In the genomic region with DNA sequence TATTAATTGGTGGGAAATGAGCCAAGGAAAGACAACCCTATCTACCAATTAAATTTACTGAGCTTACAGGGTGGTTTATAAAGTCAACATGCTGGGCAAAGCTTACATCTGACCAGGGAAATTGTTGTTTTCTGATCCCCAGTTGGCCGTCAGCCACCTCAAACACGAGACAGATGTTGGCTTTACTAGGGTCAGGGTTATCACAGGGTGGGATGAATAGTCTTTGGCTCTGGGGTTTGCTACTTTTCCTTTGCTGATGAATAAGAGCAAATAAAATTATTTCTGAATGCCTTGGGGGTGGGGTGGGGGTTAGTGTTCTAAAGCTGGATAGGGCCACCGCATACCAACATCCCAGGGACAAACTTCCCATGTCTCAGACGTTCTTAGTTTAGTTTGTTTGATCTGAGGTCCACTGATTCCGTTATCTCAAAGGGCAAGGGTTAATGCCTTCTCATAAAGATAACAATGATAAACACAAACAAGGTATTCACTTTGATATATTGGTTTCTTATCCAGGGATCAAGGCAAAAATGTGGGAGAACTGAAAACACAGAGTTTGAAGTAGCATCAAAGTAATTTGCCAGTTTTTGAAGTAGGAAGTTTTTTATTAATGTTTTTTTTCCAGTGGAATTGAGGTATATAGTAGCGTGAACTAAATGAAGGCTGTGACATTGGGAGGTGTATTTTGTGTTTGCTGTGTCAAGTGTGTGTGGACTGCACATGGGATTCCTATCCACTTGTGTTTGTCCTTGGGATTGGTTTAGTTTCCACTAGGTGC, we compare ENCODE assay signal across 10 cellular contexts.
DNase-seq lines count a peak whose midpoint lies in the region; ATAC-seq and TF ChIP-seq lines count a peak whose summit lies in the region.
"Had no signal": no experiment of that assay in that cellular context is flagged by ENCODE, and none has a peak within 500 bp of the region (broad histone marks: within the 10 kb centered on the region; RNA-seq: fewer than 3 reads in every experiment).

No MANE protein-coding gene starts in this region.

- CTCF ChIA-PET in HEK293 (lab: Yijun Ruan, JAX), result interaction anchor here (0.7 to 1.3 kb wide), 3 partner anchors 37 to 1232 kb away, joined by 3 read pairs; no protein-coding TSS in a partner anchor

- no peak overlapping the region for H3K4me3 Mint-ChIP-seq in osteocyte (ENCODE audit: unreplicated experiment)
- H3K4me3 Mint-ChIP-seq: natural killer cell had no signal

- TF ChIP-seq CTCF in HEK293 (tag by site-specific recombination; IDR thresholded peaks at IDR 0.05), result 0 out of 2 replicates have a peak, but pooled peaks have one; percentile 26
- no peak for TF ChIP-seq CTCF in osteocyte (IDR thresholded peaks at IDR 0.05)
- TF ChIP-seq CTCF in gastrocnemius medialis (IDR thresholded peaks at IDR 0.05 in 4 of 5, conservative IDR thresholded peaks at IDR 0.05 in 1 of 5), result no peak

- peak overlapping the region; percentile 94 for H3K27ac ChIP-seq in HEK293 (ENCODE audit: extremely low read depth, low read depth, low read length)
- no peak overlapping the region for H3K27ac ChIP-seq in gastrocnemius medialis

- peaks cover 5% of the 10 kb centered on the region for H3K9me3 Mint-ChIP-seq in osteocyte (ENCODE audit: unreplicated experiment)

- TF ChIP-seq POLR2A in gastrocnemius medialis (IDR thresholded peaks at IDR 0.05), result no peak

- POLR2A ChIA-PET in HEK293 (lab: Yijun Ruan, JAX), result interaction anchor here (1.4 to 1.7 kb wide), 2 partner anchors 30 to 34 kb away, joined by 3 to 9 read pairs; no protein-coding TSS in a partner anchor

- peak; percentile 97 for DNase-seq in NCI-H69 (lab: John Stamatoyannopoulos, UW)
- peak; percentile 82 to 97 for DNase-seq in dermis microvascular lymphatic vessel endothelial cell (ENCODE audit: low read depth in 2 of 2)
- DNase-seq in osteocyte (ENCODE audit: extremely low spot score, unreplicated experiment), result no peak
- no peak for DNase-seq in gastrocnemius medialis
- DNase-seq: activated CD4-positive, alpha-beta T cell treated with anti-CD3 and anti-CD28 coated beads, Interleukin-2, amount 50 U/mL, for 4 hours; Karpas-422; natural killer cell had no signal

- no peaks in the 10 kb centered on the region for H3K9me3 ChIP-seq in HEK293 (ENCODE audit: control insufficient read depth, insufficient read depth, low read depth, low read length)
- H3K9me3 ChIP-seq in gastrocnemius medialis, result no peaks in the 10 kb centered on the region

- no peaks in the 10 kb centered on the region for H3K27me3 ChIP-seq in gastrocnemius medialis

- intact Hi-C loops in gastrocnemius medialis (cut with DNase I; ENCODE audit: low total_unique reads), result no loop called here

- H3K27ac Mint-ChIP-seq in osteocyte (ENCODE audit: unreplicated experiment), result peak overlapping the region; percentile 17
- H3K27ac Mint-ChIP-seq: natural killer cell had no signal

- H3K4me1 ChIP-seq in HEK293 (ENCODE audit: control insufficient read depth, insufficient read depth, low read length) (peaks cover 23% of the 10 kb centered on the region), gastrocnemius medialis (no peaks in the 10 kb centered on the region)

- ATAC-seq in gastrocnemius medialis (no peak), HG02884 (IDR thresholded peaks at IDR 0.05; ENCODE audit: unreplicated experiment) (no peak), GM21737 (IDR thresholded peaks at IDR 0.05; ENCODE audit: unreplicated experiment) (no peak)
- ATAC-seq: natural killer cell had no signal

- no peaks in the 10 kb centered on the region for H3K36me3 Mint-ChIP-seq in osteocyte (ENCODE audit: unreplicated experiment)
- H3K36me3 Mint-ChIP-seq: natural killer cell had no signal

- H3K36me3 ChIP-seq in HEK293 (ENCODE audit: control insufficient read depth in 2 of 2, insufficient read depth in 1 of 2, low read length in 2 of 2) (no peaks in the 10 kb centered on the region), gastrocnemius medialis (no peaks in the 10 kb centered on the region)

- H3K4me1 Mint-ChIP-seq in osteocyte (ENCODE audit: unreplicated experiment), result peaks cover 69% of the 10 kb centered on the region

- H3K4me3 ChIP-seq in HEK293 (ENCODE audit: low read depth, low read length), result no peak overlapping the region
- no peak overlapping the region for H3K4me3 ChIP-seq in gastrocnemius medialis

- in situ Hi-C loops in gastrocnemius medialis (cut with MboI; ENCODE audit: low sequenced_read_pairs in 4 of 4), result no loop called here

- no peaks in the 10 kb centered on the region for H3K27me3 Mint-ChIP-seq in osteocyte (ENCODE audit: unreplicated experiment)

TF ChIP-seq in HEK293, 187 proteins besides CTCF, POLR2A, EP300 and RAD21 (continues in another document):
- TF ChIP-seq ZNF548 (tag by site-specific recombination; IDR thresholded peaks at IDR 0.05), result no peak
- TF ChIP-seq GLIS1 (tag by site-specific recombination; IDR thresholded peaks at IDR 0.05), result peak; percentile 63
- peak; percentile 48; the same call in 1 of the 2 replicates for TF ChIP-seq SP7 (tag by site-specific recombination; IDR thresholded peaks at IDR 0.05)
- TF ChIP-seq ZNF658 (tag by site-specific recombination; IDR thresholded peaks at IDR 0.05), result no peak
- TF ChIP-seq, protein P1, sequence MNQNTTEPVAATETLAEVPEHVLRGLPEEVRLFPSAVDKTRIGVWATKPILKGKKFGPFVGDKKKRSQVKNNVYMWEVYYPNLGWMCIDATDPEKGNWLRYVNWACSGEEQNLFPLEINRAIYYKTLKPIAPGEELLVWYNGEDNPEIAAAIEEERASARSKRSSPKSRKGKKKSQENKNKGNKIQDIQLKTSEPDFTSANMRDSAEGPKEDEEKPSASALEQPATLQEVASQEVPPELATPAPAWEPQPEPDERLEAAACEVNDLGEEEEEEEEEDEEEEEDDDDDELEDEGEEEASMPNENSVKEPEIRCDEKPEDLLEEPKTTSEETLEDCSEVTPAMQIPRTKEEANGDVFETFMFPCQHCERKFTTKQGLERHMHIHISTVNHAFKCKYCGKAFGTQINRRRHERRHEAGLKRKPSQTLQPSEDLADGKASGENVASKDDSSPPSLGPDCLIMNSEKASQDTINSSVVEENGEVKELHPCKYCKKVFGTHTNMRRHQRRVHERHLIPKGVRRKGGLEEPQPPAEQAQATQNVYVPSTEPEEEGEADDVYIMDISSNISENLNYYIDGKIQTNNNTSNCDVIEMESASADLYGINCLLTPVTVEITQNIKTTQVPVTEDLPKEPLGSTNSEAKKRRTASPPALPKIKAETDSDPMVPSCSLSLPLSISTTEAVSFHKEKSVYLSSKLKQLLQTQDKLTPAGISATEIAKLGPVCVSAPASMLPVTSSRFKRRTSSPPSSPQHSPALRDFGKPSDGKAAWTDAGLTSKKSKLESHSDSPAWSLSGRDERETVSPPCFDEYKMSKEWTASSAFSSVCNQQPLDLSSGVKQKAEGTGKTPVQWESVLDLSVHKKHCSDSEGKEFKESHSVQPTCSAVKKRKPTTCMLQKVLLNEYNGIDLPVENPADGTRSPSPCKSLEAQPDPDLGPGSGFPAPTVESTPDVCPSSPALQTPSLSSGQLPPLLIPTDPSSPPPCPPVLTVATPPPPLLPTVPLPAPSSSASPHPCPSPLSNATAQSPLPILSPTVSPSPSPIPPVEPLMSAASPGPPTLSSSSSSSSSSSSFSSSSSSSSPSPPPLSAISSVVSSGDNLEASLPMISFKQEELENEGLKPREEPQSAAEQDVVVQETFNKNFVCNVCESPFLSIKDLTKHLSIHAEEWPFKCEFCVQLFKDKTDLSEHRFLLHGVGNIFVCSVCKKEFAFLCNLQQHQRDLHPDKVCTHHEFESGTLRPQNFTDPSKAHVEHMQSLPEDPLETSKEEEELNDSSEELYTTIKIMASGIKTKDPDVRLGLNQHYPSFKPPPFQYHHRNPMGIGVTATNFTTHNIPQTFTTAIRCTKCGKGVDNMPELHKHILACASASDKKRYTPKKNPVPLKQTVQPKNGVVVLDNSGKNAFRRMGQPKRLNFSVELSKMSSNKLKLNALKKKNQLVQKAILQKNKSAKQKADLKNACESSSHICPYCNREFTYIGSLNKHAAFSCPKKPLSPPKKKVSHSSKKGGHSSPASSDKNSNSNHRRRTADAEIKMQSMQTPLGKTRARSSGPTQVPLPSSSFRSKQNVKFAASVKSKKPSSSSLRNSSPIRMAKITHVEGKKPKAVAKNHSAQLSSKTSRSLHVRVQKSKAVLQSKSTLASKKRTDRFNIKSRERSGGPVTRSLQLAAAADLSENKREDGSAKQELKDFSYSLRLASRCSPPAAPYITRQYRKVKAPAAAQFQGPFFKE (tag by site-specific recombination; IDR thresholded peaks at IDR 0.05; ENCODE audit: borderline replicate concordance), result no peak
- TF ChIP-seq HOXD13 (CRISPR knock-in tag; IDR thresholded peaks at IDR 0.05; ENCODE audit: borderline replicate concordance), result peak; percentile 93
- no peak for TF ChIP-seq ZNF174 (tag by site-specific recombination; IDR thresholded peaks at IDR 0.05)
- TF ChIP-seq ZNF423 (tag by site-specific recombination; IDR thresholded peaks at IDR 0.05), result peak; percentile 20; the same call in 1 of the 2 replicates
- TF ChIP-seq ZNF473 (tag by site-specific recombination; IDR thresholded peaks at IDR 0.05), result no peak
- TF ChIP-seq ZNF221 (tag by site-specific recombination; IDR thresholded peaks at IDR 0.05; ENCODE audit: borderline replicate concordance), result 0 out of 2 replicates have a peak, but pooled peaks have one; percentile 40
- TF ChIP-seq ZNF660 (tag by site-specific recombination; IDR thresholded peaks at IDR 0.05), result no peak
- TF ChIP-seq, protein P2, sequence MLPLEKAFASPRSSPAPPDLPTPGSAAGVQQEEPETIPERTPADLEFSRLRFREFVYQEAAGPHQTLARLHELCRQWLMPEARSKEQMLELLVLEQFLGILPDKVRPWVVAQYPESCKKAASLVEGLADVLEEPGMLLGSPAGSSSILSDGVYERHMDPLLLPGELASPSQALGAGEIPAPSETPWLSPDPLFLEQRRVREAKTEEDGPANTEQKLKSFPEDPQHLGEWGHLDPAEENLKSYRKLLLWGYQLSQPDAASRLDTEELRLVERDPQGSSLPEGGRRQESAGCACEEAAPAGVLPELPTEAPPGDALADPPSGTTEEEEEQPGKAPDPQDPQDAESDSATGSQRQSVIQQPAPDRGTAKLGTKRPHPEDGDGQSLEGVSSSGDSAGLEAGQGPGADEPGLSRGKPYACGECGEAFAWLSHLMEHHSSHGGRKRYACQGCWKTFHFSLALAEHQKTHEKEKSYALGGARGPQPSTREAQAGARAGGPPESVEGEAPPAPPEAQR (tag by site-specific recombination; IDR thresholded peaks at IDR 0.05), result no peak

Comparison
In these comparisons a context has a peak if more than half of its experiments do, and no peak if none do; other contexts are left out.
1. DNase-seq: peak in NCI-H69 (single experiment) and dermis microvascular lymphatic vessel endothelial cell (2 of 2); none in osteocyte (single experiment) and gastrocnemius medialis (0 of 2).